Comparison of ENCODE assay signal across 8 cellular contexts in genomic region chr16:88534731-88535141, GRCh38. TPM values are rescaled to one million over a fixed set of nuclear protein-coding genes. Genes with fewer than 3 reads are reported as not detected.
DNase-seq lines count a peak whose midpoint lies in the region; ATAC-seq and TF ChIP-seq lines count a peak whose summit lies in the region.

No MANE protein-coding gene starts in this region.

- H3K4me1 ChIP-seq in KMS-11 (ENCODE audit: low read depth, poor library complexity, severe bottlenecking): no peaks in the 10 kb centered on the region

- H3K27ac ChIP-seq in KMS-11: no peak overlapping the region

- H2AFZ ChIP-seq in KMS-11 (ENCODE audit: low read depth): no peak overlapping the region

- H3K9ac ChIP-seq in KMS-11: no peak overlapping the region

- CTCF ChIA-PET in activated naive CD4-positive, alpha-beta T cell treated with anti-CD3 and anti-CD28 coated beads, Interleukin-2, amount 10 ng/mL, durations not matched to agents 7 days and 5 days (lab: Charles Lee): no interaction called here

- H3K36me3 Mint-ChIP-seq in activated naive CD4-positive, alpha-beta T cell treated with anti-CD3 and anti-CD28 coated beads, Interleukin-2, amount 10 ng/mL, durations not matched to agents 7 days and 5 days: peaks cover 2% of the 10 kb centered on the region

- peaks cover 23% of the 10 kb centered on the region for H3K27me3 ChIP-seq in KMS-11 (ENCODE audit: insufficient read depth, low read depth)

- no peaks in the 10 kb centered on the region for H3K79me2 ChIP-seq in KMS-11 (ENCODE audit: insufficient read depth, low read depth)

- H3K4me3 ChIP-seq in KMS-11 (IDR thresholded peaks at IDR 0.05; ENCODE audit: insufficient read depth, low read depth, low read length): no peak overlapping the region

- H3K4me3 Mint-ChIP-seq in activated naive CD4-positive, alpha-beta T cell treated with anti-CD3 and anti-CD28 coated beads, Interleukin-2, amount 10 ng/mL, durations not matched to agents 7 days and 5 days: peak overlapping the region; percentile 66

- ATAC-seq in left ventricle myocardium superior (peak; percentile 27), GM21381 (IDR thresholded peaks at IDR 0.05; ENCODE audit: unreplicated experiment) (no peak), HG03520 (IDR thresholded peaks at IDR 0.05; ENCODE audit: unreplicated experiment) (no peak)

- peak overlapping the region; percentile 52 for H3K27ac Mint-ChIP-seq in activated naive CD4-positive, alpha-beta T cell treated with anti-CD3 and anti-CD28 coated beads, Interleukin-2, amount 10 ng/mL, durations not matched to agents 7 days and 5 days

- peaks cover 16% of the 10 kb centered on the region for H3K27me3 Mint-ChIP-seq in activated naive CD4-positive, alpha-beta T cell treated with anti-CD3 and anti-CD28 coated beads, Interleukin-2, amount 10 ng/mL, durations not matched to agents 7 days and 5 days

- DNase-seq in activated T-cell treated with anti-CD3 and anti-CD28 coated beads for 1 hour (ENCODE audit: low read depth) (peak; percentile 14), activated T-cell treated with anti-CD3 and anti-CD28 coated beads for 4 hours (no peak), left ventricle myocardium superior (peak; percentile 79)
- peak; percentile 42 for DNase-seq in activated naive CD4-positive, alpha-beta T cell treated with anti-CD3 and anti-CD28 coated beads, Interleukin-2, amount 10 ng/mL, durations not matched to agents 7 days and 5 days
- DNase-seq in stimulated activated CD4-positive, alpha-beta T cell treated with anti-CD3 and anti-CD28 coated beads, Interleukin-12 subunit alpha, Interleukin-12 subunit beta, amount 100 ng/mL, for 4 hours: peak; percentile 19

- H4K20me1 ChIP-seq in KMS-11 (ENCODE audit: insufficient read depth): no peaks in the 10 kb centered on the region

- intact Hi-C loops in left ventricle myocardium superior (cut with micrococcal nuclease): no loop called here

- H3K9me3 Mint-ChIP-seq in activated naive CD4-positive, alpha-beta T cell treated with anti-CD3 and anti-CD28 coated beads, Interleukin-2, amount 10 ng/mL, durations not matched to agents 7 days and 5 days: no peaks in the 10 kb centered on the region

- peak overlapping the region; percentile 9; the same call in 1 of the 2 replicates for H3K4me2 ChIP-seq in KMS-11

- no peaks in the 10 kb centered on the region for H3K36me3 ChIP-seq in KMS-11 (ENCODE audit: insufficient read depth)

- H3K4me1 Mint-ChIP-seq in activated naive CD4-positive, alpha-beta T cell treated with anti-CD3 and anti-CD28 coated beads, Interleukin-2, amount 10 ng/mL, durations not matched to agents 7 days and 5 days: peaks cover 4% of the 10 kb centered on the region

- no peak for TF ChIP-seq CTCF in KMS-11 (conservative IDR thresholded peaks at IDR 0.05; ENCODE audit: low read depth, low read length)

RNA-seq across cellular contexts. Expression of gene ZC3H18, which starts 35.5 kb away (rescaled TPM):
- total RNA-seq in left ventricle myocardium superior: 23.9 TPM
